10 cellular contexts compared by ENCODE assay signal in the genomic region with DNA sequence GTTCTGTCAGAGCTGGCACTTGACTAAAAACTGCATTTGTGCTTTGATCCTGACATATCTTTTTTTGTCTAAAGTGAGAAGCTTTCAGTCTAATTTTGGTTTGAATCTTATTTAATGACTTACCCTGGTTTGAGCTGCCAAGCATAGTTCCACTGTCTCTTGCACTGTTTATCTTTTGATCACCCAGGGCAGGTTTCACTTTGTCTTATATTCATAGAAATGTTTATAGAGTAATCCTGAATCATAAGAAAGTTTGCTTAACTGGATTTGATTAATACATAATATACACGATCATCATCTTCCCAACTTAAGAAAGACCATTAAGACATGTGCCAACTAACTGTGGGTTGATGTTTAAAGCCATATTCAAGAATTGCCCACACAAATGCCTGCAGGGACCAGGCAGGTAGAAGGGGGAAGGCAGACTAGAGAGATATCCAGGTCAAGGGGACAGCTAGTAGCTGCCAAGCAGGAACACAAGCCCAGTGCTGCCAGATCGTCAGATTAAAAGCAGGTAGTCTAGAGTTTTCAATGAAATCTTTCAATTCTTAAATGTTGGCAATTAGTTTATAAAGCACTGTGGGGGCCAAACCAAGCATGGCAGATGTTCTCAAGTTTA. TPM values are rescaled to one million over a fixed set of nuclear protein-coding genes. Genes with fewer than 3 reads are reported as not detected.
DNase-seq lines count a peak whose midpoint lies in the region; ATAC-seq and TF ChIP-seq lines count a peak whose summit lies in the region.
"Had no signal": no experiment of that assay in that cellular context is flagged by ENCODE, and none has a peak within 500 bp of the region (broad histone marks: within the 10 kb centered on the region; RNA-seq: fewer than 3 reads in every experiment).

No MANE protein-coding gene starts in this region.

- no peak overlapping the region for H2BK12ac ChIP-seq in H9 (ENCODE audit: insufficient read length, low read depth, low read length)

- H2AFZ ChIP-seq in DND-41 (ENCODE audit: low read depth, low read length), result no peak overlapping the region
- H2AFZ ChIP-seq in H9 (ENCODE audit: low read length), result no peak overlapping the region

- no peak overlapping the region for H3K23ac ChIP-seq in H9 (ENCODE audit: insufficient read length, low read depth, low read length)

- H3K27ac ChIP-seq in DND-41 (ENCODE audit: low read length), result no peak overlapping the region
- H3K27ac ChIP-seq in H9 (ENCODE audit: insufficient read length, low read depth, low read length), result no peak overlapping the region
- H3K27ac ChIP-seq: KMS-11 had no signal

- no peaks in the 10 kb centered on the region for H3K79me1 ChIP-seq in H9 (ENCODE audit: insufficient read depth, low read depth, low read length, poor library complexity, severe bottlenecking)

- TF ChIP-seq CTCF in DND-41 (IDR thresholded peaks at IDR 0.05; ENCODE audit: borderline replicate concordance, extremely low read depth, low read length, poor library complexity, severe bottlenecking) (no peak), brain (conservative IDR thresholded peaks at IDR 0.05) (no peak), nephron (IDR thresholded peaks at IDR 0.05; ENCODE audit: unreplicated experiment in 3 of 3) (no peak), H9 (conservative IDR thresholded peaks at IDR 0.05) (no peak)

- H4K20me1 ChIP-seq in DND-41 (ENCODE audit: insufficient read depth, low read length), result no peaks in the 10 kb centered on the region
- H4K20me1 ChIP-seq in H9 (ENCODE audit: control insufficient read depth, insufficient read depth, insufficient read length), result no peaks in the 10 kb centered on the region

- H3T11ph ChIP-seq in H9 (ENCODE audit: low read length), result no peak overlapping the region

- no peak overlapping the region for H2BK20ac ChIP-seq in H9 (ENCODE audit: low read depth, low read length, poor library complexity, severe bottlenecking)

- no peak overlapping the region for H2BK15ac ChIP-seq in H9 (ENCODE audit: low read depth, low read length)

- no peak overlapping the region for H2AK5ac ChIP-seq in H9 (ENCODE audit: insufficient read length, low read length)

- H3K4me1 Mint-ChIP-seq in brain (peaks cover 8% of the 10 kb centered on the region), nephron (no peaks in the 10 kb centered on the region), H9 (peaks cover 15 to 17% of the 10 kb centered on the region in 2 experiments)

- no peak overlapping the region for H3K18ac ChIP-seq in H9 (ENCODE audit: insufficient read length, low read depth, low read length)

- H3K56ac ChIP-seq in H9 (ENCODE audit: insufficient read length, low read depth, low read length), result no peak overlapping the region

- H3K27me3 Mint-ChIP-seq in brain (peaks cover 7% of the 10 kb centered on the region), nephron (ENCODE audit: low read depth) (no peaks in the 10 kb centered on the region), H9 (ENCODE audit: low read depth) (peaks cover 3% of the 10 kb centered on the region)

- H3K4ac ChIP-seq in H9 (ENCODE audit: low read depth, low read length), result no peak overlapping the region

- H3K4me3 Mint-ChIP-seq in brain, result peak overlapping the region in 4 of 5 experiments; percentile 8 to 89 (median 82)
- H3K4me3 Mint-ChIP-seq in nephron, result peak overlapping the region; percentile 66 to 93 (median 81)
- H3K4me3 Mint-ChIP-seq in H9, result no peak overlapping the region

- H3K27ac Mint-ChIP-seq in brain (peak overlapping the region in 1 of 5 experiments; percentile 59), nephron (peak overlapping the region; percentile 12 to 39 (median 35)), H9 (peak overlapping the region in 1 of 3 experiments; percentile 79; a peak in 1 of 7 replicates)

- H2BK120ac ChIP-seq in H9 (ENCODE audit: low read depth, low read length, poor library complexity, severe bottlenecking), result no peak overlapping the region

- H3K14ac ChIP-seq in H9 (ENCODE audit: insufficient read depth, low read length), result no peak overlapping the region

- H4K8ac ChIP-seq in H9 (replicated peaks; ENCODE audit: insufficient read length, low read depth, low read length), result no peak overlapping the region

- peaks cover 6% of the 10 kb centered on the region for H3K23me2 ChIP-seq in H9 (ENCODE audit: insufficient read length, low read depth, low read length, poor library complexity, severe bottlenecking)

- H3K4me2 ChIP-seq in DND-41 (ENCODE audit: insufficient read depth, low read length), result peak overlapping the region; percentile 88; the same call in 1 of the 2 replicates
- no peak overlapping the region for H3K4me2 ChIP-seq in H9 (ENCODE audit: insufficient read depth, insufficient read length, low read length)

- H3K36me3 ChIP-seq in DND-41 (ENCODE audit: insufficient read depth, low read length), result 0 out of 2 replicates have a peak, but pooled peaks cover 3% of the 10 kb centered on the region

- ATAC-seq in DND-41 (ENCODE audit: insufficient read depth, low read depth), result no peak
- no peak for ATAC-seq in GM18867 (IDR thresholded peaks at IDR 0.05; ENCODE audit: unreplicated experiment)

- no peak overlapping the region for H2BK5ac ChIP-seq in H9 (ENCODE audit: insufficient read length, low read length)

- H3K9me3 ChIP-seq in DND-41 (ENCODE audit: insufficient read depth, low read length, severe bottlenecking) (no peaks in the 10 kb centered on the region), H9 (ENCODE audit: control insufficient read depth, low read depth, low read length) (no peaks in the 10 kb centered on the region)

- H4K91ac ChIP-seq in H9 (ENCODE audit: insufficient read length, low read depth, low read length), result no peak overlapping the region

- H3K4me1 ChIP-seq in DND-41 (ENCODE audit: insufficient read depth, low read length) (peaks cover 33% of the 10 kb centered on the region), H9 (ENCODE audit: insufficient read depth, low read length) (no peaks in the 10 kb centered on the region; the same call in 1 of the 2 replicates)

- no peak for DNase-seq in DND-41
- peak; percentile 19 for DNase-seq in M059J (ENCODE audit: low read depth)
- DNase-seq in H9, result no peak
- no peak for DNase-seq in foreskin melanocyte
- DNase-seq: midbrain, NCI-H2107 had no signal

- no CpG with 5 or more reads among the region's 2 CpGs for WGBS in H9 (ENCODE audit: extremely low coverage, insufficient read length, low lambda C conversion rate)

- H3K9me3 Mint-ChIP-seq in brain, result peaks cover 0 to 3% (median 0%) of the 10 kb centered on the region in 5 experiments
- no peaks in the 10 kb centered on the region for H3K9me3 Mint-ChIP-seq in nephron
- peaks cover 9 to 46% of the 10 kb centered on the region in 2 experiments for H3K9me3 Mint-ChIP-seq in H9

- no peak overlapping the region for H4K5ac ChIP-seq in H9 (ENCODE audit: insufficient read length, low read depth, low read length)

- H3K27me3 ChIP-seq in DND-41 (ENCODE audit: insufficient read depth, low read length, poor library complexity), result no peaks in the 10 kb centered on the region
- H3K27me3 ChIP-seq in H9 (ENCODE audit: insufficient read depth, low read length), result no peaks in the 10 kb centered on the region

- peaks cover 25% of the 10 kb centered on the region for H3K79me2 ChIP-seq in DND-41 (ENCODE audit: insufficient read depth, low read length)
- H3K79me2 ChIP-seq in H9 (ENCODE audit: insufficient read depth, low read length), result no peaks in the 10 kb centered on the region

- no peak overlapping the region for H3K4me3 ChIP-seq in DND-41 (ENCODE audit: low read depth in 1 of 2, low read length in 2 of 2)

- H3K36me3 Mint-ChIP-seq in brain (no peaks in the 10 kb centered on the region), nephron (ENCODE audit: low read depth) (peaks cover 4% of the 10 kb centered on the region), H9 (ENCODE audit: insufficient read depth in 1 of 3, low read depth in 3 of 3) (peaks cover 0 to 3% (median 0%) of the 10 kb centered on the region in 3 experiments; a peak in 2 of 7 replicates)

- H3K9ac ChIP-seq in DND-41 (ENCODE audit: low read depth, low read length), result 0 out of 2 replicates have a peak overlapping the region, but pooled peaks have one; percentile 3
- H3K9ac ChIP-seq in H9 (ENCODE audit: extremely low read depth, insufficient read length, low read length), result no peak overlapping the region
- H3K9ac ChIP-seq: KMS-11 had no signal

RNA-seq across cellular contexts. Expression of gene GK, which starts 1.9 kb away (rescaled TPM):
- 4.3 and 10.4 TPM in 2 replicates for total RNA-seq in M059J (2014; rRNA removed; shearing (Covaris generic))
- polyA plus RNA-seq in brain (ENCODE audit: insufficient read depth, low read depth, low replicate concordance), result 4.3 TPM
- total RNA-seq in H9 (2021), result 7.3 and 9.8 TPM in 2 replicates

Comparison
In these comparisons a context has a peak if more than half of its experiments do, and no peak if none do; other contexts are left out.
1. H3K4me3 Mint-ChIP-seq: peak in brain (4 of 5) and nephron (3 of 3); none in H9 (0 of 2).